Comparison of ENCODE assay signal across 1 cellular context in the genomic region with DNA sequence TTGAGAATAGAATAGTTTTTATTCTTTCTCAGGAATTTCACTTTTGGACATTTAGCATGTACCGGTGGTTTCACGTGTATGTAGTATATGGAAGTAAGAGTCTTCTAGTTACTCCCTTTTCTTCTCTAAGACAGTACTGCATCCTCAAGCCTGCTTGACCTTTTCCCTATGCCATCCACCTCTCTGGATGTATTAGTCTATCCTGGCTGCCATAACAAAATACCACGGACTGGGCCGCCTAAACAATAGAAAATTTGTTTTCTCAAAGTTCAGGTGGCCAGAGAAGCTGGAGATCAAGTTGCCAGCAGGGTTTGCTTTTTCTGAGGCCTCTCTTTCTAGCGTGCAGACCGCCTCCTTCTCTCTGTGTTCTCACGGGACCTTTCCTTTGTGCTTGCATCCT.
TF ChIP-seq lines count a peak whose summit lies in the region.

No MANE protein-coding gene starts in this region.

TF ChIP-seq in K562, 482 proteins besides CTCF, POLR2A, EP300 and RAD21:
- TF ChIP-seq NR2C1 (IDR thresholded peaks at IDR 0.05) (no peak), NR2C1 (tag; IDR thresholded peaks at IDR 0.05) (peak; percentile 22; the same call in 1 of the 2 replicates), TRIM24 (IDR thresholded peaks at IDR 0.05) (no peak), NFIX (CRISPR knock-in tag; IDR thresholded peaks at IDR 0.05; ENCODE audit: low read depth) (no peak), ZNF212 (CRISPR knock-in tag; IDR thresholded peaks at IDR 0.05) (no peak), EP400 (IDR thresholded peaks at IDR 0.05) (no peak), GABPB2 (CRISPR knock-in tag; conservative IDR thresholded peaks at IDR 0.05) (no peak), ZNF668 (CRISPR knock-in tag; IDR thresholded peaks at IDR 0.05) (no peak), HLTF (IDR thresholded peaks at IDR 0.05) (no peak), ZBTB17 (CRISPR knock-in tag; IDR thresholded peaks at IDR 0.05) (peak; percentile 79; the same call in 1 of the 2 replicates), FOXM1 (IDR thresholded peaks at IDR 0.05; ENCODE audit: low read depth) (no peak), FOXM1 (CRISPR knock-in tag; IDR thresholded peaks at IDR 0.05; ENCODE audit: low read depth) (no peak)
- TF ChIP-seq, protein P1, sequence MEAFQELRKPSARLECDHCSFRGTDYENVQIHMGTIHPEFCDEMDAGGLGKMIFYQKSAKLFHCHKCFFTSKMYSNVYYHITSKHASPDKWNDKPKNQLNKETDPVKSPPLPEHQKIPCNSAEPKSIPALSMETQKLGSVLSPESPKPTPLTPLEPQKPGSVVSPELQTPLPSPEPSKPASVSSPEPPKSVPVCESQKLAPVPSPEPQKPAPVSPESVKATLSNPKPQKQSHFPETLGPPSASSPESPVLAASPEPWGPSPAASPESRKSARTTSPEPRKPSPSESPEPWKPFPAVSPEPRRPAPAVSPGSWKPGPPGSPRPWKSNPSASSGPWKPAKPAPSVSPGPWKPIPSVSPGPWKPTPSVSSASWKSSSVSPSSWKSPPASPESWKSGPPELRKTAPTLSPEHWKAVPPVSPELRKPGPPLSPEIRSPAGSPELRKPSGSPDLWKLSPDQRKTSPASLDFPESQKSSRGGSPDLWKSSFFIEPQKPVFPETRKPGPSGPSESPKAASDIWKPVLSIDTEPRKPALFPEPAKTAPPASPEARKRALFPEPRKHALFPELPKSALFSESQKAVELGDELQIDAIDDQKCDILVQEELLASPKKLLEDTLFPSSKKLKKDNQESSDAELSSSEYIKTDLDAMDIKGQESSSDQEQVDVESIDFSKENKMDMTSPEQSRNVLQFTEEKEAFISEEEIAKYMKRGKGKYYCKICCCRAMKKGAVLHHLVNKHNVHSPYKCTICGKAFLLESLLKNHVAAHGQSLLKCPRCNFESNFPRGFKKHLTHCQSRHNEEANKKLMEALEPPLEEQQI (IDR thresholded peaks at IDR 0.05): no peak
- TF ChIP-seq, protein P2, sequence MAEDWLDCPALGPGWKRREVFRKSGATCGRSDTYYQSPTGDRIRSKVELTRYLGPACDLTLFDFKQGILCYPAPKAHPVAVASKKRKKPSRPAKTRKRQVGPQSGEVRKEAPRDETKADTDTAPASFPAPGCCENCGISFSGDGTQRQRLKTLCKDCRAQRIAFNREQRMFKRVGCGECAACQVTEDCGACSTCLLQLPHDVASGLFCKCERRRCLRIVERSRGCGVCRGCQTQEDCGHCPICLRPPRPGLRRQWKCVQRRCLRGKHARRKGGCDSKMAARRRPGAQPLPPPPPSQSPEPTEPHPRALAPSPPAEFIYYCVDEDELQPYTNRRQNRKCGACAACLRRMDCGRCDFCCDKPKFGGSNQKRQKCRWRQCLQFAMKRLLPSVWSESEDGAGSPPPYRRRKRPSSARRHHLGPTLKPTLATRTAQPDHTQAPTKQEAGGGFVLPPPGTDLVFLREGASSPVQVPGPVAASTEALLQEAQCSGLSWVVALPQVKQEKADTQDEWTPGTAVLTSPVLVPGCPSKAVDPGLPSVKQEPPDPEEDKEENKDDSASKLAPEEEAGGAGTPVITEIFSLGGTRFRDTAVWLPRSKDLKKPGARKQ (CRISPR knock-in tag; IDR thresholded peaks at IDR 0.05): no peak
- TF ChIP-seq, protein P3, sequence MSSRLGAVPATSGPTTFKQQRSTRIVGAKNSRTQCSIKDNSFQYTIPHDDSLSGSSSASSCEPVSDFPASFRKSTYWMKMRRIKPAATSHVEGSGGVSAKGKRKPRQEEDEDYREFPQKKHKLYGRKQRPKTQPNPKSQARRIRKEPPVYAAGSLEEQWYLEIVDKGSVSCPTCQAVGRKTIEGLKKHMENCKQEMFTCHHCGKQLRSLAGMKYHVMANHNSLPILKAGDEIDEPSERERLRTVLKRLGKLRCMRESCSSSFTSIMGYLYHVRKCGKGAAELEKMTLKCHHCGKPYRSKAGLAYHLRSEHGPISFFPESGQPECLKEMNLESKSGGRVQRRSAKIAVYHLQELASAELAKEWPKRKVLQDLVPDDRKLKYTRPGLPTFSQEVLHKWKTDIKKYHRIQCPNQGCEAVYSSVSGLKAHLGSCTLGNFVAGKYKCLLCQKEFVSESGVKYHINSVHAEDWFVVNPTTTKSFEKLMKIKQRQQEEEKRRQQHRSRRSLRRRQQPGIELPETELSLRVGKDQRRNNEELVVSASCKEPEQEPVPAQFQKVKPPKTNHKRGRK (tag; IDR thresholded peaks at IDR 0.05): 0 out of 2 replicates have a peak, but pooled peaks have one; percentile 5
- TF ChIP-seq, protein P4, sequence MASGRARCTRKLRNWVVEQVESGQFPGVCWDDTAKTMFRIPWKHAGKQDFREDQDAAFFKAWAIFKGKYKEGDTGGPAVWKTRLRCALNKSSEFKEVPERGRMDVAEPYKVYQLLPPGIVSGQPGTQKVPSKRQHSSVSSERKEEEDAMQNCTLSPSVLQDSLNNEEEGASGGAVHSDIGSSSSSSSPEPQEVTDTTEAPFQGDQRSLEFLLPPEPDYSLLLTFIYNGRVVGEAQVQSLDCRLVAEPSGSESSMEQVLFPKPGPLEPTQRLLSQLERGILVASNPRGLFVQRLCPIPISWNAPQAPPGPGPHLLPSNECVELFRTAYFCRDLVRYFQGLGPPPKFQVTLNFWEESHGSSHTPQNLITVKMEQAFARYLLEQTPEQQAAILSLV (tag; IDR thresholded peaks at IDR 0.05): no peak
- TF ChIP-seq, protein P5, sequence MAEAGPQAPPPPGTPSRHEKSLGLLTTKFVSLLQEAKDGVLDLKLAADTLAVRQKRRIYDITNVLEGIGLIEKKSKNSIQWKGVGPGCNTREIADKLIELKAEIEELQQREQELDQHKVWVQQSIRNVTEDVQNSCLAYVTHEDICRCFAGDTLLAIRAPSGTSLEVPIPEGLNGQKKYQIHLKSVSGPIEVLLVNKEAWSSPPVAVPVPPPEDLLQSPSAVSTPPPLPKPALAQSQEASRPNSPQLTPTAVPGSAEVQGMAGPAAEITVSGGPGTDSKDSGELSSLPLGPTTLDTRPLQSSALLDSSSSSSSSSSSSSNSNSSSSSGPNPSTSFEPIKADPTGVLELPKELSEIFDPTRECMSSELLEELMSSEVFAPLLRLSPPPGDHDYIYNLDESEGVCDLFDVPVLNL (CRISPR knock-in tag; IDR thresholded peaks at IDR 0.05; ENCODE audit: low read depth): no peak
